10 cellular contexts compared by ENCODE assay signal in the genomic region with DNA sequence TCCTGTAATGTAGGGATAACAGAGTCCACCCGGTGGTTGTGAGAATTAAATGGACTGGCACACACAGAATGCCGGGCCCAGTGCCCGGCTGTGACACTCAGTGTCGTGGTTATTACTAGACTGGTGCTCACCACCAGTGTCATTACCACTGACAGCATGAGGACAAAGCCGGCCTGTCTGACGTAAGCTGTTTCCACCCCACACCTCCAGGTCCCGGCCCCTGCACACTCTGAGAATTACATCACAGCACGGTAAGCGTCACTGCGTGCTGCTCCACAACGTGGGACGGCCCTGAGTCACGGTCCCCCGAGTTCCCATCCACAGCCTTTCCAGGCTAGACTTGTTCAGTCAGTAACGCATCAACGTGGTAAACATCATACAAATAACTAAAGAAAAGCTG. TPM values are rescaled to one million over a fixed set of nuclear protein-coding genes. Genes with fewer than 3 reads are reported as not detected.
DNase-seq lines count a peak whose midpoint lies in the region; ATAC-seq and TF ChIP-seq lines count a peak whose summit lies in the region.
"Had no signal": no experiment of that assay in that cellular context is flagged by ENCODE, and none has a peak within 500 bp of the region (broad histone marks: within the 10 kb centered on the region; RNA-seq: fewer than 3 reads in every experiment).

No MANE protein-coding gene starts in this region.

- no peaks in the 10 kb centered on the region for H3K27me3 ChIP-seq in mammary epithelial cell (ENCODE audit: insufficient read depth, low read length)
- no peaks in the 10 kb centered on the region for H3K27me3 ChIP-seq in iPS-20b (ENCODE audit: insufficient read depth, low read length)
- no peaks in the 10 kb centered on the region for H3K27me3 ChIP-seq in gastrocnemius medialis

- WGBS in mammary epithelial cell (ENCODE audit: low coverage, missing lambda C conversion rate) = 13% methylated on average over 12 of the region's 16 CpGs

- H3K27ac ChIP-seq in mammary epithelial cell (ENCODE audit: insufficient read depth, low read depth, low read length) (peak overlapping the region; percentile 77), iPS-20b (ENCODE audit: low read length) (no peak overlapping the region), gastrocnemius medialis (peak overlapping the region; percentile 49 to 60 (median 57))

- ATAC-seq in gastrocnemius medialis (peak; percentile 53 to 73), HG03520 (IDR thresholded peaks at IDR 0.05; ENCODE audit: unreplicated experiment) (no peak), HG02885 (IDR thresholded peaks at IDR 0.05; ENCODE audit: poor library complexity, unreplicated experiment) (no peak)
- ATAC-seq: activated naive CD4-positive, alpha-beta T cell treated with anti-CD3 and anti-CD28 coated beads, Interleukin-2, amount 50 U/mL, for 72 hours had no signal

- in situ Hi-C loops in mammary epithelial cell (cut with MboI; ENCODE audit: low sequenced_read_pairs in 2 of 2) = no loop called here
- in situ Hi-C loops in gastrocnemius medialis (cut with MboI; ENCODE audit: low sequenced_read_pairs in 4 of 4) = no loop called here

- H3K9me3 ChIP-seq in mammary epithelial cell (replicated peaks; ENCODE audit: insufficient read depth, low read length) (no peaks in the 10 kb centered on the region), iPS-20b (ENCODE audit: insufficient read depth, low read depth, low read length) (no peaks in the 10 kb centered on the region), gastrocnemius medialis (no peaks in the 10 kb centered on the region)

- H3K79me2 ChIP-seq in mammary epithelial cell (ENCODE audit: insufficient read depth, low read length) = peaks cover 100% of the 10 kb centered on the region

- CTCF ChIA-PET in mammary epithelial cell (lab: Charles Lee; ENCODE audit: low non-redundant PET) = no interaction called here

- H3K36me3 ChIP-seq in mammary epithelial cell (ENCODE audit: insufficient read depth, low read length) (peaks cover 34% of the 10 kb centered on the region), iPS-20b (ENCODE audit: insufficient read depth, low read depth, low read length) (peaks cover 35% of the 10 kb centered on the region), gastrocnemius medialis (no peaks in the 10 kb centered on the region)

- peaks cover 47% of the 10 kb centered on the region for H3K4me1 ChIP-seq in mammary epithelial cell (ENCODE audit: insufficient read depth, low read length)
- peaks cover 41% of the 10 kb centered on the region for H3K4me1 ChIP-seq in iPS-20b (ENCODE audit: insufficient read depth, low read length)
- peaks cover 6 to 10% of the 10 kb centered on the region in 2 donors for H3K4me1 ChIP-seq in gastrocnemius medialis

- dilution Hi-C loops in mammary epithelial cell (cut with HindIII; ENCODE audit: low sequenced_read_pairs) = loop anchor here (5.0 kb wide), 1 partner anchor 43 kb away; no protein-coding TSS in a partner anchor

- peaks cover 24% of the 10 kb centered on the region for H4K20me1 ChIP-seq in mammary epithelial cell (ENCODE audit: insufficient read depth, low read length)

- TF ChIP-seq POLR2A in gastrocnemius medialis (IDR thresholded peaks at IDR 0.05) = no peak

- peak overlapping the region; percentile 73 for H3K4me2 ChIP-seq in mammary epithelial cell (ENCODE audit: insufficient read depth, low read depth, low read length)

- TF ChIP-seq CTCF in mammary epithelial cell (conservative IDR thresholded peaks at IDR 0.05 in 1 of 2, IDR thresholded peaks at IDR 0.05 in 1 of 2; ENCODE audit: extremely low read depth in 1 of 2, insufficient read depth in 1 of 2, low read depth in 1 of 2, low read length in 2 of 2) = no peak
- no peak for TF ChIP-seq CTCF in gastrocnemius medialis (IDR thresholded peaks at IDR 0.05 in 4 of 5, conservative IDR thresholded peaks at IDR 0.05 in 1 of 5)

- no peak overlapping the region for H2AFZ ChIP-seq in mammary epithelial cell (ENCODE audit: low read depth, low read length)

- DNase-seq in GM03348 (ENCODE audit: low spot score) (peak; percentile 47), mammary epithelial cell (peak; percentile 65), gastrocnemius medialis (peak in 1 of 2 donors; percentile 55), NCI-H187 (lab: John Stamatoyannopoulos, UW) (no peak)
- no peak for DNase-seq in NK-92 treated with Interleukin-12 subunit alpha and Interleukin-12 subunit beta, amount 100 ng/mL, for 24 hours (lab: John Stamatoyannopoulos, UW)
- DNase-seq: CD4-positive, CD25-positive, alpha-beta regulatory T cell had no signal

- intact Hi-C loops in mammary epithelial cell (cut with micrococcal nuclease) (no loop called here), gastrocnemius medialis (cut with DNase I; ENCODE audit: low total_unique reads) (no loop called here)

- H3K4me3 ChIP-seq in mammary epithelial cell (replicated peaks in 1 of 3; ENCODE audit: insufficient read depth in 1 of 3, low read depth in 2 of 3, low read length in 3 of 3) (no peak overlapping the region), iPS-20b (ENCODE audit: low read length) (peak overlapping the region; percentile 53; the same call in 1 of the 2 replicates), gastrocnemius medialis (no peak overlapping the region)

- no peak overlapping the region for H3K9ac ChIP-seq in mammary epithelial cell (ENCODE audit: insufficient read depth, low read length)
- peak overlapping the region; percentile 43; the same call in 1 of the 2 replicates for H3K9ac ChIP-seq in iPS-20b (ENCODE audit: low read depth, low read length)

- BruUV-seq in mammary epithelial cell (replicated peaks; lab: Mats Ljungman, UMichigan) = no TSS peak

RNA-seq across cellular contexts. Expression of gene FAT1, which starts 22.9 kb away (rescaled TPM):
- 1,000 to 10,000 TPM in 1 of 2 donors, 100 to 1,000 TPM in 1; 773 to 1,267 TPM for total RNA-seq in mammary epithelial cell
- polyA plus RNA-seq in mammary epithelial cell = 307 TPM
- polyA minus RNA-seq in mammary epithelial cell = 1,946 TPM
- 1 to 10 TPM; 2.3 to 9.7 (median 4.8) TPM for total RNA-seq in gastrocnemius medialis
- total RNA-seq: CD4-positive, CD25-positive, alpha-beta regulatory T cell had no signal

Comparison
In these comparisons a context has a peak if more than half of its experiments do, and no peak if none do; other contexts are left out.
1. DNase-seq: peak in GM03348 (single experiment) and mammary epithelial cell (single experiment); none in NCI-H187 (0 of 2) and NK-92 treated with Interleukin-12 subunit alpha and Interleukin-12 subunit beta, amount 100 ng/mL, for 24 hours (single experiment).
2. ATAC-seq: peak in gastrocnemius medialis (2 of 2); none in HG03520 (single experiment) and HG02885 (single experiment).
3. RNA of gene FAT1, which starts 22.9 kb away (total RNA-seq): 773 to 1,267 TPM in mammary epithelial cell; 2.3 to 9.7 TPM in gastrocnemius medialis; every median in the first group is over 10 times any median in the second.